In the genomic region with DNA sequence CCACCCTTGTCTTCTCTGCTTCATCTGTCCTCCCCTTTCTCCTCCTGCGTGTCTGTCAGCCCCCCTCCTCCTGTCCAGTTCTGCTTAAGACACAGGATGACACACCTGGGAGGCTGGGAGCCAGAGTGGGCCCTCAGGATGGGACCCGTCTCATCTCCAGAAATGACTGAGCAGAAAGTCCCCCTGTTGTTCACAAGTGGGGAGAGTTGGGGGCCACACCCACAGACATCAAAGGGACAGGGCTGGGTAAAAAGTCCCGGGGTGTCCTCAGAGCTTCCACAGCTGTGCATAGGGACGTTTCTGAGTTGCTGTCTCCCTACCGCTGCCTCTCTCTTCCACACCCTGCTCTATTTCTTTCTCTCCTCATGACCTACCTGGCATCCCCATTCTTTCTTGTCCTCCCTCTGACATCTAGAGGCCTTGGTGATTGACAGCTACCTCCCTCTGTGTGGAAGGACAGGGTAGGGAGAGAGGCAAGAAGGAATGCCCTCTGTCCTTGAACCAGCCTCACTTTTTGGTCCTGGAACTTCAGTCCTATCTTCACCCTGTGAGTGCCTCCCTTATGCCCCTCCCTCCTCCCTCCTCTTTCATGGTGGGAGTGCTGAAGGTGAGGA, we compare ENCODE assay signal across 2 cellular contexts.
TF ChIP-seq lines count a peak whose summit lies in the region.

No MANE protein-coding gene starts in this region.

TF ChIP-seq in HEK293T, 16 proteins besides CTCF, POLR2A, EP300 and RAD21 (continued from another document):
- TF ChIP-seq SP1 (IDR thresholded peaks at IDR 0.05) (no peak), CTBP1 (IDR thresholded peaks at IDR 0.05; ENCODE audit: borderline replicate concordance) (no peak), BHLHE40 (IDR thresholded peaks at IDR 0.05; ENCODE audit: borderline replicate concordance) (no peak), LEF1 (IDR thresholded peaks at IDR 0.05; ENCODE audit: borderline replicate concordance) (no peak), NFRKB (IDR thresholded peaks at IDR 0.05) (no peak)

TF ChIP-seq in SK-N-SH, 30 proteins besides CTCF, POLR2A, EP300 and RAD21 (continued from another document):
- TF ChIP-seq, protein P1, sequence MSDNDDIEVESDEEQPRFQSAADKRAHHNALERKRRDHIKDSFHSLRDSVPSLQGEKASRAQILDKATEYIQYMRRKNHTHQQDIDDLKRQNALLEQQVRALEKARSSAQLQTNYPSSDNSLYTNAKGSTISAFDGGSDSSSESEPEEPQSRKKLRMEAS (IDR thresholded peaks at IDR 0.05; ENCODE audit: low read depth): no peak
- TF ChIP-seq TAF1 (IDR thresholded peaks at IDR 0.05; ENCODE audit: borderline replicate concordance, low read depth, low read length) (no peak), NRF1 (IDR thresholded peaks at IDR 0.05; ENCODE audit: low read depth, low read length) (no peak), CHD2 (IDR thresholded peaks at IDR 0.05; ENCODE audit: low read length, partially characterized antibody) (no peak)
TF ChIP-seq in SK-N-SH: peak in this region for 0.
